Comparison of ENCODE assay signal across 8 cellular contexts in the genomic region with DNA sequence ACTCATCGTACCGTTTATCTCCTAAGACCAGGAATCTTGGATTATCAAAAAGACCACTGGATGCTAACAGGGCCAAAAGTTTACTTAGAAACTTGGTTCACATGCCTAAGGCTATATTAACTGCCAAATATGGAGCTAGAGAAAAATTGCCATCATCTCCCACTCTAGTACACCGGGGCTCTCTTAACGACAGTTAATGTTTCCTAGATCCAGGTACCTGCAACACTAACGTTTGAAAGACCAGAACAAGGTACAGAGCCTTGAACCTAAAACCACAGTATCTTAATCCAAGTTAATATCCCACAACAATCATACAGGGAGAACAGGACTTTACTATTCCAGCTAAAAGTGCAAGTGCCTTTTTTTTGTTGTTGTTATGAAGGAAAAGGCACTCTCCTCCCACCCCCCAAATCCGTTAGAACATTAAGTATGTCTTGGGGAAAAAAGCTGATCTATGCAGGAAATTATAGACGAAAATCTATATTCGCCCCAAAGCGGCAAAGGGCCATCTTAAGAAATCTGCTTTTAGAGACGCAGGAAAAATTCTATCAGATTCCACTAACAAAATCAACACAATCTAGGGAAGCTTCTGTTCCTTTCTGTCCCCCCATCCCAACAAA. TPM values are rescaled to one million over a fixed set of nuclear protein-coding genes. Genes with fewer than 3 reads are reported as not detected.
DNase-seq lines count a peak whose midpoint lies in the region; ATAC-seq and TF ChIP-seq lines count a peak whose summit lies in the region.

No MANE protein-coding gene starts in this region.

- DNase-seq in AG08396 (ENCODE audit: low spot score) (peak; percentile 10), IMR-90 (no peak), caudate nucleus (lab: John Stamatoyannopoulos, UW) (no peak), ACHN (no peak), NCI-H1436 treated with DMSO at 0.1 percent for 48 hours (lab: John Stamatoyannopoulos, UW) (no peak), epidermal melanocyte (ENCODE audit: insufficient read length, low spot score) (no peak), NCI-H1694 (lab: John Stamatoyannopoulos, UW) (no peak)

- peak overlapping the region; percentile 88 for H3K23ac ChIP-seq in IMR-90 (ENCODE audit: low read depth, low read length)

- H3K79me1 ChIP-seq in IMR-90 (ENCODE audit: low read depth in 1 of 2, low read length in 2 of 2) = peaks cover 0 to 48% of the 10 kb centered on the region in 2 experiments; a peak in 2 of 4 replicates

- H2BK20ac ChIP-seq in IMR-90 (ENCODE audit: low read depth, low read length) = 0 out of 2 replicates have a peak overlapping the region, but pooled peaks have one; percentile 12

- WGBS in IMR-90 (ENCODE audit: extremely low coverage in 2 of 2, insufficient read length in 1 of 2), 2 experiments = no CpG with 5 or more reads among the region's 10 CpGs

- in situ Hi-C loops in IMR-90 (cut with MboI; ENCODE audit: low sequenced_read_pairs) = no loop called here
- in situ Hi-C loops in ACHN (cut with HindIII; ENCODE audit: low pct_ligation_motif_present, low pct_unique_long_range_greater_than_20kb, low sequenced_read_pairs) = no loop called here

- peak overlapping the region; percentile 23; the same call in 1 of the 3 replicates for H2BK15ac ChIP-seq in IMR-90 (ENCODE audit: low read depth, low read length)

- peak overlapping the region; percentile 99 for H2AK9ac ChIP-seq in IMR-90 (replicated peaks; ENCODE audit: low read depth, low read length, poor library complexity)

- peak overlapping the region; percentile 67 for H3K18ac ChIP-seq in IMR-90 (ENCODE audit: low read depth, low read length)

- dilution Hi-C loops in IMR-90 (cut with HindIII; ENCODE audit: low sequenced_read_pairs, unreplicated experiment) = no loop called here

- CTCF ChIA-PET in IMR-90 (lab: Yijun Ruan, JAX) = interaction anchor here (0.7 to 1.7 kb wide), 3 partner anchors 25 to 145 kb away, joined by 3 to 8 read pairs (median 4); partner anchors contain the start of gene USO1

- peak overlapping the region; percentile 69; the same call in 1 of the 2 replicates for H4K5ac ChIP-seq in IMR-90 (ENCODE audit: low read depth, low read length)

- TF ChIP-seq CTCF in IMR-90 (conservative IDR thresholded peaks at IDR 0.05; ENCODE audit: low read depth, low read length) = no peak

- H2AK5ac ChIP-seq in IMR-90 (ENCODE audit: low read depth, low read length) = peak overlapping the region; percentile 86; the same call in 1 of the 2 replicates

- no peak for ATAC-seq in IMR-90 (ENCODE audit: low read depth)

- H3K27me3 ChIP-seq in IMR-90 (ENCODE audit: control insufficient read depth, insufficient read depth, low read length) = no peaks in the 10 kb centered on the region
- no peaks in the 10 kb centered on the region for H3K27me3 ChIP-seq in muscle layer of colon (ENCODE audit: control insufficient read depth in 1 of 2, insufficient read depth in 2 of 2, low read length in 2 of 2)

- POLR2A ChIA-PET in IMR-90 (lab: Charles Lee; ENCODE audit: unreplicated experiment) = no interaction called here

- TSS peak; percentile 30 for BruUV-seq in IMR-90 (replicated peaks; lab: Mats Ljungman, UMichigan)

- H4K20me1 ChIP-seq in IMR-90 (ENCODE audit: insufficient read depth, low read length) = peaks cover 54% of the 10 kb centered on the region

- peak overlapping the region; percentile 67 for H3K56ac ChIP-seq in IMR-90 (ENCODE audit: extremely low read depth, insufficient read depth, low read length)

- peak overlapping the region; percentile 97 for H3K9ac ChIP-seq in IMR-90 (ENCODE audit: low read depth, low read length)
- peak overlapping the region; percentile 95 for H3K9ac ChIP-seq in muscle layer of colon (ENCODE audit: low read length)

- peak overlapping the region; percentile 90 for H2AFZ ChIP-seq in IMR-90 (replicated peaks; ENCODE audit: low read length, poor library complexity)

- H3K9me3 ChIP-seq in IMR-90 (ENCODE audit: control insufficient read depth, insufficient read depth, low read length) = no peaks in the 10 kb centered on the region
- H3K9me3 ChIP-seq in muscle layer of colon (ENCODE audit: low read length) = no peaks in the 10 kb centered on the region

- H3K4me3 ChIP-seq in IMR-90 (ENCODE audit: insufficient read depth, low read depth, low read length) (peak overlapping the region; percentile 93), muscle layer of colon (ENCODE audit: low read depth in 1 of 2, low read length in 2 of 2) (peak overlapping the region; percentile 90 to 95)

- no peak for TF ChIP-seq POLR2A in IMR-90 (IDR thresholded peaks at IDR 0.05; ENCODE audit: low read depth, low read length)

- H4K91ac ChIP-seq in IMR-90 (ENCODE audit: insufficient read depth, low read depth, low read length) = peak overlapping the region; percentile 30

- peak overlapping the region; percentile 94 for H3K14ac ChIP-seq in IMR-90 (replicated peaks; ENCODE audit: low read depth, low read length)

- H3K36me3 ChIP-seq in IMR-90 (ENCODE audit: control insufficient read depth, insufficient read depth, low read length) = no peaks in the 10 kb centered on the region
- H3K36me3 ChIP-seq in muscle layer of colon (ENCODE audit: insufficient read depth, low read length) = no peaks in the 10 kb centered on the region

- H3K4ac ChIP-seq in IMR-90 (ENCODE audit: low read depth, low read length) = peak overlapping the region; percentile 84

- peak overlapping the region; percentile 62 for H2BK120ac ChIP-seq in IMR-90 (ENCODE audit: low read depth, low read length)

- no peaks in the 10 kb centered on the region; the same call in 1 of the 2 replicates for H3K9me1 ChIP-seq in IMR-90 (ENCODE audit: insufficient read depth, low read length)

- H2BK5ac ChIP-seq in IMR-90 (ENCODE audit: low read depth, low read length, poor library complexity, severe bottlenecking) = peak overlapping the region; percentile 82

- peak overlapping the region; percentile 73 to 77 for H4K8ac ChIP-seq in IMR-90 (ENCODE audit: low read depth in 2 of 2, low read length in 2 of 2)

- peak overlapping the region; percentile 100 for H3K4me2 ChIP-seq in IMR-90 (ENCODE audit: low read depth, low read length)

- intact Hi-C loops in IMR-90 (cut with micrococcal nuclease) = loop anchor here (5.0 kb wide), 1 partner anchor 175 kb away; no protein-coding TSS in a partner anchor

- peak overlapping the region; percentile 83 for H3K27ac ChIP-seq in IMR-90 (ENCODE audit: insufficient read depth, low read length)
- peak overlapping the region; percentile 91 for H3K27ac ChIP-seq in caudate nucleus (ENCODE audit: low read depth, low read length)
- H3K27ac ChIP-seq in muscle layer of colon (ENCODE audit: low read depth, low read length) = peak overlapping the region; percentile 99

- no peak for TF ChIP-seq RAD21 in IMR-90 (IDR thresholded peaks at IDR 0.05; ENCODE audit: low read length)

- H3K4me1 ChIP-seq in IMR-90 (ENCODE audit: control insufficient read depth, insufficient read depth, low read length) (peaks cover 7% of the 10 kb centered on the region), muscle layer of colon (ENCODE audit: insufficient read depth, low read length) (peaks cover 34% of the 10 kb centered on the region)

TF ChIP-seq in IMR-90, 13 proteins besides CTCF, POLR2A, EP300 and RAD21:
- peak; percentile 49; the same call in 1 of the 2 replicates for TF ChIP-seq MAFK (IDR thresholded peaks at IDR 0.05; ENCODE audit: low read depth, low read length)
- TF ChIP-seq ELK1 (IDR thresholded peaks at IDR 0.05; ENCODE audit: borderline replicate concordance, low read depth, low read length) = no peak
- no peak for TF ChIP-seq MAZ (IDR thresholded peaks at IDR 0.05; ENCODE audit: borderline replicate concordance, low read depth, low read length)
- TF ChIP-seq CEBPB (IDR thresholded peaks at IDR 0.05; ENCODE audit: low read depth, low read length) = no peak

RNA-seq across cellular contexts. Expression of gene G3BP2, which starts 1.3 kb away (rescaled TPM):
- total RNA-seq in IMR-90 (2012; rRNA removed) = 183 and 306 TPM in 2 replicates
- 63.3 and 80.5 TPM in 2 replicates for polyA plus RNA-seq in IMR-90 (2012; rRNA removed)
- 38.6 and 103 TPM in 2 replicates for polyA plus RNA-seq in IMR-90 (2012; cell fraction: cytosol; rRNA removed)
- polyA plus RNA-seq in IMR-90 (2012; cell fraction: nucleus; rRNA removed; ENCODE audit: low replicate concordance) = 11.8 and 39.2 TPM in 2 replicates

RNA-seq across cellular contexts. Expression of gene CDKL2, which starts 41.6 kb away (rescaled TPM):
- under 0.01 and 0.18 TPM in 2 replicates for total RNA-seq in IMR-90 (2012; rRNA removed)
- 0.09 TPM in 1 of 2 replicates, not detected in the other for polyA plus RNA-seq in IMR-90 (2012; rRNA removed)
- 0.03 and 0.06 TPM in 2 replicates for polyA plus RNA-seq in IMR-90 (2012; cell fraction: cytosol; rRNA removed)
- 0.06 TPM in 1 of 2 replicates, not detected in the other for polyA plus RNA-seq in IMR-90 (2012; cell fraction: nucleus; rRNA removed; ENCODE audit: low replicate concordance)

RNA-seq across cellular contexts. Expression of gene USO1, which starts 52.5 kb away (rescaled TPM):
- 121 and 181 TPM in 2 replicates for total RNA-seq in IMR-90 (2012; rRNA removed)
- polyA plus RNA-seq in IMR-90 (2012; rRNA removed) = 48.1 and 63.7 TPM in 2 replicates
- polyA plus RNA-seq in IMR-90 (2012; cell fraction: cytosol; rRNA removed) = 9.8 and 15.2 TPM in 2 replicates
- polyA plus RNA-seq in IMR-90 (2012; cell fraction: nucleus; rRNA removed; ENCODE audit: low replicate concordance) = 4.2 and 49.2 TPM in 2 replicates
